ENCODE assay signal across 18 cellular contexts in the genomic region with DNA sequence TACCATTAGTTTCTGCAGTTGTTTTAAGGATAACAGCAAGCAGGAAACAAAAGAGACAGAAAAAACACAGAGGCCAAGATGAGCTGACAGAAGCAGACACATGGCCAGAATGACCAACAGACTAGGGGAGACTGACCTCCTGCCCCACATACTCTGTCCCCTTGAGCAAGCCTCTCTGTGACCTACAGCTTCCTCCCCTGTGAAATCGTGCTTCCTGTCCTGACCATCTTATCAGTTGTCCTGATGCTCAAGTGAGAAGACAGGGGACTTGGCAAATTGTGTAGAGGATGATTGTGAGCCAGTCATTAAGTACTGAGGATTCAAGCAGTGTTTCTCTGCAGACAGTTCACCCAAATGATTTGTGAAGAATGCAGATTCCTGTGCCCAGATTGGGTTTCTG.
DNase-seq lines count a peak whose midpoint lies in the region; ATAC-seq and TF ChIP-seq lines count a peak whose summit lies in the region.
"Had no signal": no experiment of that assay in that cellular context is flagged by ENCODE, and none has a peak within 500 bp of the region (broad histone marks: within the 10 kb centered on the region; RNA-seq: fewer than 3 reads in every experiment).

No MANE protein-coding gene starts in this region.

- TF ChIP-seq CTCF in neural progenitor cell (IDR thresholded peaks at IDR 0.05) (no peak), ascending aorta (IDR thresholded peaks at IDR 0.05) (no peak)

- H3K4me1 ChIP-seq in neural progenitor cell (peaks cover 12% of the 10 kb centered on the region), ascending aorta (peaks cover 0 to 7% of the 10 kb centered on the region in 2 donors)

- H2AFZ ChIP-seq in neural progenitor cell (replicated peaks): no peak overlapping the region

- no peak overlapping the region for H3K27ac ChIP-seq in neural progenitor cell
- no peak overlapping the region for H3K27ac ChIP-seq in ascending aorta
- H3K27ac ChIP-seq: HL-60 had no signal

- no peaks in the 10 kb centered on the region for H3K36me3 ChIP-seq in neural progenitor cell
- no peaks in the 10 kb centered on the region for H3K36me3 ChIP-seq in ascending aorta

- no peaks in the 10 kb centered on the region for H3K27me3 ChIP-seq in neural progenitor cell
- no peaks in the 10 kb centered on the region for H3K27me3 ChIP-seq in ascending aorta

- peaks cover 31% of the 10 kb centered on the region for H3K4me1 Mint-ChIP-seq in activated T-cell treated with anti-CD3 and anti-CD28 coated beads, Interleukin-2, amount 50 U/mL, for 72 hours (ENCODE audit: low read depth)
- peaks cover 72% of the 10 kb centered on the region for H3K4me1 Mint-ChIP-seq in dendritic cell treated with granulocyte-macrophage colony-stimulating factor and Interleukin-4, amounts not matched to agents 40 ng/mL and 50 ng/mL, for 4 days (ENCODE audit: low read depth)
- H3K4me1 Mint-ChIP-seq in neural progenitor cell: peaks cover 35% of the 10 kb centered on the region

- H3K9me3 Mint-ChIP-seq in activated T-cell treated with anti-CD3 and anti-CD28 coated beads, Interleukin-2, amount 50 U/mL, for 72 hours: no peaks in the 10 kb centered on the region
- H3K9me3 Mint-ChIP-seq in dendritic cell treated with granulocyte-macrophage colony-stimulating factor and Interleukin-4, amounts not matched to agents 40 ng/mL and 50 ng/mL, for 4 days: no peaks in the 10 kb centered on the region
- no peaks in the 10 kb centered on the region for H3K9me3 Mint-ChIP-seq in neural progenitor cell
- H3K9me3 Mint-ChIP-seq: CD4-positive, alpha-beta T cell had no signal

- DNase-seq in activated T-cell treated with anti-CD3 and anti-CD28 coated beads, Interleukin-2, amount 50 U/mL, for 72 hours: no peak
- no peak for DNase-seq in activated T-cell treated with anti-CD3 and anti-CD28 coated beads for 4 hours
- no peak for DNase-seq in neural progenitor cell (ENCODE audit: low spot score)
- no peak for DNase-seq in GM19238 (ENCODE audit: insufficient read length, low spot score)
- no peak for DNase-seq in ascending aorta (ENCODE audit: low spot score in 2 of 2)
- DNase-seq: CD4-positive, alpha-beta T cell; DMS79; HCEC 1CT; KBM-7; NCI-H1048; NCI-H1694 treated with DMSO at 0.1 percent for 48 hours; NCI-H446; PC-3; Right ventricle myocardium superior had no signal

- H3K4me2 ChIP-seq in neural progenitor cell: peak overlapping the region; percentile 48

- H3K27me3 Mint-ChIP-seq in activated T-cell treated with anti-CD3 and anti-CD28 coated beads, Interleukin-2, amount 50 U/mL, for 72 hours (ENCODE audit: low read depth): no peaks in the 10 kb centered on the region
- no peaks in the 10 kb centered on the region for H3K27me3 Mint-ChIP-seq in dendritic cell treated with granulocyte-macrophage colony-stimulating factor and Interleukin-4, amounts not matched to agents 40 ng/mL and 50 ng/mL, for 4 days
- H3K27me3 Mint-ChIP-seq in neural progenitor cell (ENCODE audit: insufficient read depth, low read depth): peaks cover 4% of the 10 kb centered on the region
- H3K27me3 Mint-ChIP-seq: CD4-positive, alpha-beta T cell had no signal

- intact Hi-C loops in dendritic cell treated with granulocyte-macrophage colony-stimulating factor and Interleukin-4, amounts not matched to agents 40 ng/mL and 50 ng/mL, for 4 days (cut with micrococcal nuclease): loop anchor here (10.0 kb wide), 1 partner anchor 344 kb away; no protein-coding TSS in a partner anchor
- intact Hi-C loops in ascending aorta (cut with DNase I): no loop called here

- no peaks in the 10 kb centered on the region for H3K9me3 ChIP-seq in neural progenitor cell (ENCODE audit: low read depth)
- H3K9me3 ChIP-seq in ascending aorta: no peaks in the 10 kb centered on the region

- no peak for ATAC-seq in activated T-cell treated with anti-CD3 and anti-CD28 coated beads, Interleukin-2, amount 50 U/mL, for 72 hours (replicated peaks in 1 of 2)
- ATAC-seq in GM18502 (IDR thresholded peaks at IDR 0.05; ENCODE audit: poor library complexity, unreplicated experiment): no peak
- ATAC-seq: PC-3 had no signal

- H3K9ac ChIP-seq in neural progenitor cell: no peak overlapping the region

- no peak overlapping the region for H3K4me3 ChIP-seq in neural progenitor cell
- H3K4me3 ChIP-seq in ascending aorta: no peak overlapping the region

- no peaks in the 10 kb centered on the region for H3K79me2 ChIP-seq in neural progenitor cell (ENCODE audit: low read depth)

- no peak overlapping the region for H3K4me3 Mint-ChIP-seq in activated T-cell treated with anti-CD3 and anti-CD28 coated beads, Interleukin-2, amount 50 U/mL, for 72 hours
- H3K4me3 Mint-ChIP-seq in dendritic cell treated with granulocyte-macrophage colony-stimulating factor and Interleukin-4, amounts not matched to agents 40 ng/mL and 50 ng/mL, for 4 days: no peak overlapping the region
- no peak overlapping the region for H3K4me3 Mint-ChIP-seq in neural progenitor cell
- H3K4me3 Mint-ChIP-seq: CD4-positive, alpha-beta T cell had no signal

- H3F3A ChIP-seq in neural progenitor cell (ENCODE audit: low read depth): no peaks in the 10 kb centered on the region

- peak overlapping the region; percentile 60 for H3K27ac Mint-ChIP-seq in activated T-cell treated with anti-CD3 and anti-CD28 coated beads, Interleukin-2, amount 50 U/mL, for 72 hours
- H3K27ac Mint-ChIP-seq in dendritic cell treated with granulocyte-macrophage colony-stimulating factor and Interleukin-4, amounts not matched to agents 40 ng/mL and 50 ng/mL, for 4 days: peak overlapping the region; percentile 61
- no peak overlapping the region for H3K27ac Mint-ChIP-seq in neural progenitor cell
- H3K27ac Mint-ChIP-seq: CD4-positive, alpha-beta T cell had no signal

- no peaks in the 10 kb centered on the region for H4K20me1 ChIP-seq in neural progenitor cell (ENCODE audit: low read depth)

- no peaks in the 10 kb centered on the region for H3K36me3 Mint-ChIP-seq in activated T-cell treated with anti-CD3 and anti-CD28 coated beads, Interleukin-2, amount 50 U/mL, for 72 hours (ENCODE audit: insufficient read depth in 2 of 2)
- H3K36me3 Mint-ChIP-seq in dendritic cell treated with granulocyte-macrophage colony-stimulating factor and Interleukin-4, amounts not matched to agents 40 ng/mL and 50 ng/mL, for 4 days (ENCODE audit: low read depth): peaks cover 49% of the 10 kb centered on the region
- no peaks in the 10 kb centered on the region for H3K36me3 Mint-ChIP-seq in neural progenitor cell

TF ChIP-seq in PFSK-1, 5 proteins besides CTCF, POLR2A, EP300 and RAD21:
- no peak for TF ChIP-seq SIN3A (IDR thresholded peaks at IDR 0.05; ENCODE audit: borderline replicate concordance, insufficient read depth, low read length)
- TF ChIP-seq TAF1 (IDR thresholded peaks at IDR 0.05; ENCODE audit: borderline replicate concordance, insufficient read depth, low read length): peak; percentile 38; the same call in 1 of the 2 replicates
TF ChIP-seq in PFSK-1: peak in this region for 1.
